Comparison of ENCODE assay signal across 9 cellular contexts in genomic region chr17:67390646-67391480, GRCh38. TPM values are rescaled to one million over a fixed set of nuclear protein-coding genes. Genes with fewer than 3 reads are reported as not detected.
DNase-seq lines count a peak whose midpoint lies in the region; ATAC-seq, FAIRE-seq and TF ChIP-seq lines count a peak whose summit lies in the region.
"Had no signal": no experiment of that assay in that cellular context is flagged by ENCODE, and none has a peak within 500 bp of the region (broad histone marks: within the 10 kb centered on the region; RNA-seq: fewer than 3 reads in every experiment).

No MANE protein-coding gene starts in this region.

- H3K9me3 Mint-ChIP-seq in CD4-positive, alpha-beta memory T cell = peaks cover 0 to 2% (median 0%) of the 10 kb centered on the region in 8 donors
- no peaks in the 10 kb centered on the region for H3K9me3 Mint-ChIP-seq in brain

- WGBS in HepG2 (ENCODE audit: low lambda C conversion rate) = 22% methylated on average over 8 of the region's 9 CpGs

- no peak for TF ChIP-seq POLR2A in HepG2 (IDR thresholded peaks at IDR 0.05; ENCODE audit: insufficient read depth in 1 of 2, low read depth in 2 of 2, low read length in 2 of 2)

- TF ChIP-seq EP300 in HepG2 (IDR thresholded peaks at IDR 0.05; ENCODE audit: low read depth in 2 of 2, low read length in 2 of 2) (no peak; a peak in 1 of 4 replicates), HepG2 (CRISPR knock-in tag; IDR thresholded peaks at IDR 0.05; ENCODE audit: borderline replicate concordance) (no peak)

- H3K9ac ChIP-seq in HepG2 (ENCODE audit: insufficient read depth, low read depth, low read length) = peak overlapping the region; percentile 29; the same call in 1 of the 2 replicates

- peaks cover 46 to 82% (median 64%) of the 10 kb centered on the region in 4 donors for H3K4me1 Mint-ChIP-seq in CD4-positive, alpha-beta memory T cell
- H3K4me1 Mint-ChIP-seq in brain = peaks cover 14% of the 10 kb centered on the region

- no peaks in the 10 kb centered on the region for H3K79me2 ChIP-seq in HepG2 (ENCODE audit: insufficient read depth, low read length)

- intact Hi-C loops in CD4-positive, alpha-beta memory T cell (cut with micrococcal nuclease) = loop anchor here (1.0 kb wide), 2 partner anchors 31 to 50 kb away; no protein-coding TSS in a partner anchor
- intact Hi-C loops in HepG2 (cut with micrococcal nuclease; ENCODE audit: unreplicated experiment) = no loop called here

- peak overlapping the region; percentile 92 to 97 (median 96) for H3K27ac Mint-ChIP-seq in CD4-positive, alpha-beta memory T cell
- H3K27ac Mint-ChIP-seq in brain = peak overlapping the region in 4 of 5 experiments; percentile 18 to 94 (median 58)

- no peak overlapping the region for H2AFZ ChIP-seq in HepG2 (ENCODE audit: low read length)

- peak overlapping the region in 1 of 2 donors; percentile 6 for H3K4me3 ChIP-seq in CD4-positive, alpha-beta memory T cell (ENCODE audit: low read length in 2 of 2)
- peak overlapping the region; percentile 20 to 26 (median 22); a peak in 4 of 6 replicates for H3K4me3 ChIP-seq in HepG2 (replicated peaks in 1 of 3; ENCODE audit: insufficient read depth in 1 of 3, low read depth in 2 of 3, low read length in 3 of 3)
- H3K4me3 ChIP-seq: uterus had no signal

- H3K27me3 ChIP-seq in CD4-positive, alpha-beta memory T cell (ENCODE audit: insufficient read depth, low read length) = no peaks in the 10 kb centered on the region
- H3K27me3 ChIP-seq in HepG2 (ENCODE audit: control insufficient read depth in 1 of 2, insufficient read depth in 2 of 2, low read length in 2 of 2) = no peaks in the 10 kb centered on the region
- H3K27me3 ChIP-seq: uterus had no signal

- no peaks in the 10 kb centered on the region for H4K20me1 ChIP-seq in HepG2 (ENCODE audit: insufficient read depth, low read length)

- peak; percentile 83 for FAIRE-seq in HepG2 (lab: Jason Lieb, UNC)

- no peak for TF ChIP-seq RAD21 in HepG2 (CRISPR knock-in tag; IDR thresholded peaks at IDR 0.05)

- peak overlapping the region; percentile 69 to 96 (median 85) for H3K4me3 Mint-ChIP-seq in CD4-positive, alpha-beta memory T cell
- peak overlapping the region in 2 of 5 experiments; percentile 23 to 45 for H3K4me3 Mint-ChIP-seq in brain

- CTCF ChIA-PET in CD4-positive, alpha-beta memory T cell (lab: Charles Lee; ENCODE audit: partially characterized antibody) = interaction anchor here (1.0 to 29.3 kb wide), 10 partner anchors 12 to 211 kb away, joined by 3 to 605 read pairs (median 4); partner anchors contain the start of gene PITPNC1
- CTCF ChIA-PET in HepG2 (lab: Yijun Ruan, JAX; ENCODE audit: low intra/inter-chr PET ratio, low total read pairs) = interaction anchor here (1.1 kb wide), 1 partner anchor 12 kb away, joined by 4 read pairs; no protein-coding TSS in a partner anchor

- H3K4me2 ChIP-seq in HepG2 (ENCODE audit: low read depth, low read length) = peak overlapping the region; percentile 72

- in situ Hi-C loops in HepG2 (cut with HindIII; ENCODE audit: extremely low pct_ligation_motif_present, low pct_unique_long_range_greater_than_20kb) = no loop called here

- TF ChIP-seq CTCF in brain (conservative IDR thresholded peaks at IDR 0.05) = no peak
- TF ChIP-seq CTCF in HepG2 (CRISPR knock-in tag; IDR thresholded peaks at IDR 0.05) = peak; percentile 34

- peak; percentile 47 to 82 (median 61) for DNase-seq in CD4-positive, alpha-beta memory T cell
- DNase-seq in T-helper 2 cell = peak in 3 of 5 experiments; percentile 34 to 85 (median 61)
- DNase-seq in HepG2 (ENCODE audit: low spot score) = peak; percentile 86
- DNase-seq in stimulated activated CD8-positive, alpha-beta memory T cell treated with anti-CD3 and anti-CD28 coated beads, Interleukin-7, amount 100 ng/mL, for 24 hours (ENCODE audit: low read depth) = peak; percentile 32

- H3K27me3 Mint-ChIP-seq in CD4-positive, alpha-beta memory T cell = no peaks in the 10 kb centered on the region
- H3K27me3 Mint-ChIP-seq in brain = no peaks in the 10 kb centered on the region

- ATAC-seq in GM19463 (IDR thresholded peaks at IDR 0.05; ENCODE audit: unreplicated experiment) (peak; percentile 99), HG03520 (IDR thresholded peaks at IDR 0.05; ENCODE audit: unreplicated experiment) (peak; percentile 92), HepG2 (peak; percentile 91), GM19324 (IDR thresholded peaks at IDR 0.05; ENCODE audit: low FRiP score, unreplicated experiment) (no peak)

- BruUV-seq in HepG2 (replicated peaks; lab: Mats Ljungman, UMichigan) = no TSS peak

- POLR2A ChIA-PET in CD4-positive, alpha-beta memory T cell (lab: Charles Lee; ENCODE audit: partially characterized antibody) = interaction anchor here (1.1 to 8.1 kb wide), 8 partner anchors 8 to 85 kb away, joined by 4 to 161 read pairs (median 18); partner anchors contain the start of gene PITPNC1
- POLR2A ChIA-PET in HepG2 (lab: Yijun Ruan, JAX) = interaction anchor here (1.0 to 2.2 kb wide), 2 partner anchors 12 to 138 kb away, joined by 3 to 7 read pairs; no protein-coding TSS in a partner anchor

- no peaks in the 10 kb centered on the region for H3K36me3 ChIP-seq in CD4-positive, alpha-beta memory T cell (ENCODE audit: insufficient read depth, low read length)
- H3K36me3 ChIP-seq in HepG2 (replicated peaks in 1 of 2; ENCODE audit: control insufficient read depth in 1 of 2, insufficient read depth in 2 of 2, low read length in 2 of 2) = no peaks in the 10 kb centered on the region
- H3K36me3 ChIP-seq: uterus had no signal

- H3K27ac ChIP-seq in CD4-positive, alpha-beta memory T cell (ENCODE audit: low read depth, low read length) = peak overlapping the region; percentile 53
- H3K27ac ChIP-seq in HepG2 (ENCODE audit: extremely low read length, insufficient read depth, low read length) = peak overlapping the region; percentile 9

- peaks cover 75% of the 10 kb centered on the region for H3K4me1 ChIP-seq in CD4-positive, alpha-beta memory T cell (ENCODE audit: insufficient read depth, low read length)
- peaks cover 15% of the 10 kb centered on the region for H3K4me1 ChIP-seq in HepG2 (ENCODE audit: insufficient read depth, low read length)
- H3K4me1 ChIP-seq: uterus had no signal

- peaks cover 9 to 15% of the 10 kb centered on the region in 2 donors for H3K36me3 Mint-ChIP-seq in CD4-positive, alpha-beta memory T cell
- peaks cover 25% of the 10 kb centered on the region for H3K36me3 Mint-ChIP-seq in brain

- no peaks in the 10 kb centered on the region for H3K9me3 ChIP-seq in CD4-positive, alpha-beta memory T cell (ENCODE audit: control insufficient read depth in 1 of 2, low read length in 2 of 2)
- no peaks in the 10 kb centered on the region for H3K9me3 ChIP-seq in HepG2 (ENCODE audit: low read length)
- H3K9me3 ChIP-seq: uterus had no signal

RNA-seq across cellular contexts. Expression of gene PITPNC1, which starts 13.8 kb away (rescaled TPM):
- total RNA-seq in CD4-positive, alpha-beta memory T cell = 10 to 100 TPM; 68.4 to 71.2 TPM
- 100 to 1,000 TPM; 109 to 124 TPM for polyA plus RNA-seq in CD4-positive, alpha-beta memory T cell
- 34.7 TPM for polyA plus RNA-seq in brain (ENCODE audit: insufficient read depth, low read depth, low replicate concordance)
- 3.7 and 4.1 TPM in 2 replicates for total RNA-seq in HepG2 (2016; rRNA removed; fragmentation: Illumina TruSeq; extraction: Trizol)
- 2.6 and 3.8 TPM in 2 replicates for total RNA-seq in HepG2 (2016; cell fraction: cytosol; rRNA removed; fragmentation: Illumina TruSeq; extraction: Trizol; ENCODE audit: low read depth)
- total RNA-seq in HepG2 (2016; cell fraction: insoluble cytoplasmic fraction; rRNA removed; fragmentation: Illumina TruSeq; extraction: Trizol) = 3.1 and 4.2 TPM in 2 replicates
- 5.9 and 7.2 TPM in 2 replicates for total RNA-seq in HepG2 (2016; cell fraction: membrane; rRNA removed; fragmentation: Illumina TruSeq; extraction: Trizol)
- 3.4 and 3.9 TPM in 2 replicates for total RNA-seq in HepG2 (2016; cell fraction: nucleus; rRNA removed; fragmentation: Illumina TruSeq; extraction: Trizol)
- polyA plus RNA-seq in HepG2 (2011; rRNA removed) = 3.8 and 5.7 TPM in 2 replicates
- polyA plus RNA-seq in HepG2 (2011; cell fraction: cytosol; rRNA removed) = 3.4 and 4.7 TPM in 2 replicates
- polyA plus RNA-seq in HepG2 (2011; cell fraction: nucleus; rRNA removed) = 1.5 and 1.9 TPM in 2 replicates
- polyA plus RNA-seq in HepG2 (2012) = 4.6 and 6.5 TPM in 2 replicates
- polyA plus RNA-seq in HepG2 (2016; cell fraction: cytosol; fragmentation: Illumina TruSeq; extraction: Trizol; ENCODE audit: low read depth) = 5.8 and 6.2 TPM in 2 replicates
- 4.8 and 6.5 TPM in 2 replicates for polyA plus RNA-seq in HepG2 (2016; cell fraction: insoluble cytoplasmic fraction; fragmentation: Illumina TruSeq; extraction: Trizol; ENCODE audit: low read depth)
- polyA plus RNA-seq in HepG2 (2016; cell fraction: membrane; fragmentation: Illumina TruSeq; extraction: Trizol; ENCODE audit: low read depth) = 8.3 and 9.8 TPM in 2 replicates
- polyA plus RNA-seq in HepG2 (2016; cell fraction: nucleus; fragmentation: Illumina TruSeq; extraction: Trizol; ENCODE audit: insufficient read depth, low read depth) = 4.8 and 6.1 TPM in 2 replicates
- 2.4 and 9.2 TPM in 2 replicates for polyA minus RNA-seq in HepG2 (2011; rRNA and poly(A)+ RNA removed; ENCODE audit: low replicate concordance)
- 3.4 and 3.7 TPM in 2 replicates for polyA minus RNA-seq in HepG2 (2011; cell fraction: cytosol; rRNA and poly(A)+ RNA removed)
- polyA minus RNA-seq in HepG2 (2011; cell fraction: nucleus; rRNA and poly(A)+ RNA removed) = 5.8 and 7.1 TPM in 2 replicates

RNA-seq across cellular contexts. Expression of gene PSMD12, which starts 24.5 kb away (rescaled TPM):
- 10 to 100 TPM; 46.9 to 48.8 TPM for total RNA-seq in CD4-positive, alpha-beta memory T cell
- 10 to 100 TPM; 34.5 to 49.8 TPM for polyA plus RNA-seq in CD4-positive, alpha-beta memory T cell
- 26.2 TPM for polyA plus RNA-seq in brain (ENCODE audit: insufficient read depth, low read depth, low replicate concordance)
- 71.7 and 115 TPM in 2 replicates for total RNA-seq in HepG2 (2016; rRNA removed; fragmentation: Illumina TruSeq; extraction: Trizol)
- 7.4 and 12.1 TPM in 2 replicates for total RNA-seq in HepG2 (2016; cell fraction: cytosol; rRNA removed; fragmentation: Illumina TruSeq; extraction: Trizol; ENCODE audit: low read depth)
- total RNA-seq in HepG2 (2016; cell fraction: insoluble cytoplasmic fraction; rRNA removed; fragmentation: Illumina TruSeq; extraction: Trizol) = 75.7 and 110 TPM in 2 replicates
- 18.1 and 21.0 TPM in 2 replicates for total RNA-seq in HepG2 (2016; cell fraction: membrane; rRNA removed; fragmentation: Illumina TruSeq; extraction: Trizol)
- 55.8 and 57.0 TPM in 2 replicates for total RNA-seq in HepG2 (2016; cell fraction: nucleus; rRNA removed; fragmentation: Illumina TruSeq; extraction: Trizol)
- 25.3 and 27.4 TPM in 2 replicates for polyA plus RNA-seq in HepG2 (2011; rRNA removed)
- polyA plus RNA-seq in HepG2 (2011; cell fraction: cytosol; rRNA removed) = 15.9 and 21.9 TPM in 2 replicates
- polyA plus RNA-seq in HepG2 (2011; cell fraction: nucleus; rRNA removed) = 13.2 and 13.6 TPM in 2 replicates
- polyA plus RNA-seq in HepG2 (2012) = 54.8 and 61.8 TPM in 2 replicates
- polyA plus RNA-seq in HepG2 (2016; cell fraction: cytosol; fragmentation: Illumina TruSeq; extraction: Trizol; ENCODE audit: low read depth) = 10.3 and 10.9 TPM in 2 replicates
- 145 and 154 TPM in 2 replicates for polyA plus RNA-seq in HepG2 (2016; cell fraction: insoluble cytoplasmic fraction; fragmentation: Illumina TruSeq; extraction: Trizol; ENCODE audit: low read depth)
- polyA plus RNA-seq in HepG2 (2016; cell fraction: membrane; fragmentation: Illumina TruSeq; extraction: Trizol; ENCODE audit: low read depth) = 14.8 and 15.6 TPM in 2 replicates
- polyA plus RNA-seq in HepG2 (2016; cell fraction: nucleus; fragmentation: Illumina TruSeq; extraction: Trizol; ENCODE audit: insufficient read depth, low read depth) = 77.3 and 80.9 TPM in 2 replicates
- 7.5 and 11.6 TPM in 2 replicates for polyA minus RNA-seq in HepG2 (2011; rRNA and poly(A)+ RNA removed; ENCODE audit: low replicate concordance)
- polyA minus RNA-seq in HepG2 (2011; cell fraction: cytosol; rRNA and poly(A)+ RNA removed) = 26.6 and 26.8 TPM in 2 replicates
- 50.7 and 56.8 TPM in 2 replicates for polyA minus RNA-seq in HepG2 (2011; cell fraction: nucleus; rRNA and poly(A)+ RNA removed)

Comparison
In these comparisons a context has a peak if more than half of its experiments do, and no peak if none do; other contexts are left out.
1. DNase-seq: peak in every context shown above with its lines; median percentile 86 in HepG2; 61 in CD4-positive, alpha-beta memory T cell; 61 in T-helper 2 cell; 32 in stimulated activated CD8-positive, alpha-beta memory T cell treated with anti-CD3 and anti-CD28 coated beads, Interleukin-7, amount 100 ng/mL, for 24 hours.